Comparison of ENCODE assay signal across 28 cellular contexts in the genomic region with DNA sequence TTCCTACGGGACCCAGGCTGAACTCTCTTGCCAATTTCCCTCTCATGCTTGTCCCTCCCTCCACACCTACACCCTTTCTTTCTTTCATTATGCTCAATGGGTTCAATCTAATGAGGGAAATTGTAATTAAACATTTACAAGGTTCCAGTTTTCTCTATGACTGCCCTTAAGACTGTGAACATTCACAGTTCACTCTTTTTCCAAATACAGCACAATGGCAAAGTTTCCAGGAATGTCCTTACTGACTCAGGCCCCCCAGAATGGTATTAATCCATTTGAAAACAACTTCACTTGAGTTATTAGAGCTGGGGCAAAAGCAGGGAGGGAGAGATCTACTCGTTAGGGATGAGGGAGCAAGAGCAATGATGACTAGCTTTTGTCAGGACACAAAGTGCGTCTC.
"Had no signal": no experiment of that assay in that cellular context is flagged by ENCODE, and none has a peak within 500 bp of the region (broad histone marks: within the 10 kb centered on the region; RNA-seq: fewer than 3 reads in every experiment).

No MANE protein-coding gene starts in this region.

- H3K9ac ChIP-seq: KMS-11 had no signal

- H3K27me3 ChIP-seq: adrenal gland, breast epithelium had no signal

- H3K9me3 ChIP-seq: adrenal gland, breast epithelium had no signal

- H3K27ac ChIP-seq: adrenal gland, breast epithelium, KMS-11 had no signal

- H3K4me1 ChIP-seq: adrenal gland, breast epithelium had no signal

- H3K36me3 ChIP-seq: adrenal gland, breast epithelium had no signal

- H3K4me2 ChIP-seq: KMS-11 had no signal

- DNase-seq: activated CD4-positive, alpha-beta T cell treated with anti-CD3 and anti-CD28 coated beads for 48 hours; activated CD4-positive, alpha-beta T cell treated with anti-CD3 and anti-CD28 coated beads, Interleukin-2, amount 50 U/mL, for 4 hours; activated CD4-positive, CD25-positive, alpha-beta regulatory T cell treated with anti-CD3 and anti-CD28 coated beads, Interleukin-2, amount 50 U/mL, for 72 hours; activated CD8-positive, alpha-beta memory T cell treated with anti-CD3 and anti-CD28 coated beads, Interleukin-2, amount 50 U/mL, for 48 hours; activated CD8-positive, alpha-beta T cell treated with anti-CD3 and anti-CD28 coated beads, Interleukin-2, amount 10 ng/mL, durations not matched to agents 7 days and 5 days; activated naive CD4-positive, alpha-beta T cell treated with anti-CD3 and anti-CD28 coated beads, Interleukin-2, amount 50 U/mL, for 16 hours; activated naive CD8-positive, alpha-beta T cell treated with anti-CD3 and anti-CD28 coated beads, Interleukin-2, amount 10 ng/mL, durations not matched to agents 7 days and 5 days; activated T-cell treated with anti-CD3 and anti-CD28 coated beads, Interleukin-2, amount 50 U/mL, for 1 hour; adrenal gland; anterior cingulate cortex; caudate nucleus; MV-4-11; NCI-H1105; NCI-H1436; NCI-H187; NCI-H2081; NCI-H2171; NCI-H2227 treated with DMSO at 0.1 percent for 48 hours; NCI-H446 treated with DMSO at 0.1 percent for 48 hours; NCI-H524 treated with DMSO at 0.1 percent for 48 hours; NCI-H774; PC-3; SHP77 treated with DMSO at 0.1 percent for 48 hours; T-helper 17 cell; T-helper 9 cell had no signal

- ATAC-seq: activated CD8-positive, alpha-beta T cell treated with anti-CD3 and anti-CD28 coated beads, Interleukin-2, amount 10 ng/mL, durations not matched to agents 7 days and 5 days; PC-3; T-helper 17 cell; WTC11 had no signal

- H3K4me3 ChIP-seq: adrenal gland, breast epithelium had no signal
